In genomic region chr19:2061936-2062729, GRCh38 we compare ENCODE assay signal across 2 cellular contexts.
TF ChIP-seq lines count a peak whose summit lies in the region.

No MANE protein-coding gene starts in this region.

TF ChIP-seq in SK-N-SH, 30 proteins besides CTCF, POLR2A, EP300 and RAD21 (continued from another document):
- no peak for TF ChIP-seq USF2 (IDR thresholded peaks at IDR 0.05; ENCODE audit: borderline replicate concordance, low read depth, low read length)
- TF ChIP-seq MAX (IDR thresholded peaks at IDR 0.05; ENCODE audit: low read depth): no peak
- TF ChIP-seq EZH2phosphoT487 (IDR thresholded peaks at IDR 0.05; ENCODE audit: borderline replicate concordance, low read depth): no peak
- TF ChIP-seq RCOR1 (IDR thresholded peaks at IDR 0.05; ENCODE audit: low read length): no peak
- TF ChIP-seq MXI1 (IDR thresholded peaks at IDR 0.05; ENCODE audit: low read depth, low read length): no peak
- no peak for TF ChIP-seq TCF12 (IDR thresholded peaks at IDR 0.05)
- TF ChIP-seq SMC3 (IDR thresholded peaks at IDR 0.05; ENCODE audit: low read depth, low read length): no peak
- TF ChIP-seq FOXM1 (IDR thresholded peaks at IDR 0.05; ENCODE audit: low read depth): no peak
- no peak for TF ChIP-seq YY1 (IDR thresholded peaks at IDR 0.05; ENCODE audit: low read depth)
- TF ChIP-seq ELF1 (IDR thresholded peaks at IDR 0.05): no peak
- TF ChIP-seq SIN3A (IDR thresholded peaks at IDR 0.05; ENCODE audit: borderline replicate concordance, low read depth, low read length): no peak
- no peak for TF ChIP-seq NRF1 (IDR thresholded peaks at IDR 0.05; ENCODE audit: low read depth, low read length)
- TF ChIP-seq FOXJ3 (CRISPR knock-in tag; IDR thresholded peaks at IDR 0.05): no peak

TF ChIP-seq in SK-N-SH treated with all-trans-retinoic acid at 6 μM for 48 hours, 23 proteins besides CTCF, POLR2A, EP300 and RAD21 (continued from another document):
- no peak for TF ChIP-seq CREB5 (CRISPR knock-in tag; IDR thresholded peaks at IDR 0.05; ENCODE audit: low read depth)
- TF ChIP-seq TSHZ2 (CRISPR knock-in tag; IDR thresholded peaks at IDR 0.05): no peak
- TF ChIP-seq CSDC2 (CRISPR knock-in tag; IDR thresholded peaks at IDR 0.05): no peak
- TF ChIP-seq CSRNP3 (CRISPR knock-in tag; IDR thresholded peaks at IDR 0.05): no peak
- no peak for TF ChIP-seq ZFP30 (CRISPR knock-in tag; IDR thresholded peaks at IDR 0.05)
- TF ChIP-seq PPARA (CRISPR knock-in tag; IDR thresholded peaks at IDR 0.05; ENCODE audit: borderline replicate concordance): no peak
- TF ChIP-seq POU6F1 (CRISPR knock-in tag; IDR thresholded peaks at IDR 0.05; ENCODE audit: borderline replicate concordance, low read depth): no peak
- TF ChIP-seq ZNF565 (CRISPR knock-in tag; conservative IDR thresholded peaks at IDR 0.05; ENCODE audit: low read depth): no peak
